8 cellular contexts compared by ENCODE assay signal in genomic region chr1:145055217-145055760, GRCh38. TPM values are rescaled to one million over a fixed set of nuclear protein-coding genes. Genes with fewer than 3 reads are reported as not detected.
DNase-seq lines count a peak whose midpoint lies in the region; ATAC-seq lines count a peak whose summit lies in the region.
"Not testable (repeated sequence)": the region's sequence is repeated elsewhere in the genome, so short reads cannot be mapped to it uniquely, and the experiment has no call there.

No MANE protein-coding gene starts in this region.

- ATAC-seq in GM18520 (IDR thresholded peaks at IDR 0.05; ENCODE audit: unreplicated experiment) (peak; percentile 95), GM19452 (IDR thresholded peaks at IDR 0.05; ENCODE audit: unreplicated experiment) (peak; percentile 97), GM21786 (IDR thresholded peaks at IDR 0.05; ENCODE audit: unreplicated experiment) (peak; percentile 99), HG02981 (IDR thresholded peaks at IDR 0.05; ENCODE audit: unreplicated experiment) (peak; percentile 99), HG03432 (IDR thresholded peaks at IDR 0.05; ENCODE audit: unreplicated experiment) (peak; percentile 99), left cardiac atrium (peak; percentile 62 to 77)
- peak; percentile 90 for ATAC-seq in activated CD4-positive, alpha-beta T cell treated with anti-CD3 and anti-CD28 coated beads for 36 hours
- ATAC-seq in stimulated activated memory B cell treated with anti-CD40 and anti-IgM and Interleukin-4, amounts not matched to agents 10 μg/mL and 1 μg/mL and 100 μg/mL, for 72 hours: peak; percentile 99

- H3K27ac Mint-ChIP-seq in activated CD4-positive, alpha-beta T cell treated with anti-CD3 and anti-CD28 coated beads for 36 hours; stimulated activated memory B cell treated with anti-CD40 and anti-IgM and Interleukin-4, amounts not matched to agents 10 μg/mL and 1 μg/mL and 100 μg/mL, for 72 hours: not testable (repeated sequence)

- POLR2A ChIA-PET in activated CD4-positive, alpha-beta T cell treated with anti-CD3 and anti-CD28 coated beads for 36 hours (lab: Charles Lee): not testable (repeated sequence)

- CTCF ChIA-PET in activated CD4-positive, alpha-beta T cell treated with anti-CD3 and anti-CD28 coated beads for 36 hours (lab: Charles Lee): not testable (repeated sequence)

- H3K27me3 Mint-ChIP-seq in activated CD4-positive, alpha-beta T cell treated with anti-CD3 and anti-CD28 coated beads for 36 hours; stimulated activated memory B cell treated with anti-CD40 and anti-IgM and Interleukin-4, amounts not matched to agents 10 μg/mL and 1 μg/mL and 100 μg/mL, for 72 hours: not testable (repeated sequence)

- not testable (repeated sequence) for DNase-seq in activated CD4-positive, alpha-beta T cell treated with anti-CD3 and anti-CD28 coated beads for 36 hours; left cardiac atrium

- not testable (repeated sequence) for H3K4me1 Mint-ChIP-seq in activated CD4-positive, alpha-beta T cell treated with anti-CD3 and anti-CD28 coated beads for 36 hours; stimulated activated memory B cell treated with anti-CD40 and anti-IgM and Interleukin-4, amounts not matched to agents 10 μg/mL and 1 μg/mL and 100 μg/mL, for 72 hours

- intact Hi-C loops in activated CD4-positive, alpha-beta T cell treated with anti-CD3 and anti-CD28 coated beads for 36 hours (cut with DNase I, micrococcal nuclease); left cardiac atrium (cut with DNase I): not testable (repeated sequence)

- H3K4me3 Mint-ChIP-seq in activated CD4-positive, alpha-beta T cell treated with anti-CD3 and anti-CD28 coated beads for 36 hours; stimulated activated memory B cell treated with anti-CD40 and anti-IgM and Interleukin-4, amounts not matched to agents 10 μg/mL and 1 μg/mL and 100 μg/mL, for 72 hours: not testable (repeated sequence)

- H3K9me3 Mint-ChIP-seq in activated CD4-positive, alpha-beta T cell treated with anti-CD3 and anti-CD28 coated beads for 36 hours (ENCODE audit: low read depth); stimulated activated memory B cell treated with anti-CD40 and anti-IgM and Interleukin-4, amounts not matched to agents 10 μg/mL and 1 μg/mL and 100 μg/mL, for 72 hours: not testable (repeated sequence)

- H3K36me3 Mint-ChIP-seq in activated CD4-positive, alpha-beta T cell treated with anti-CD3 and anti-CD28 coated beads for 36 hours (ENCODE audit: low read depth); stimulated activated memory B cell treated with anti-CD40 and anti-IgM and Interleukin-4, amounts not matched to agents 10 μg/mL and 1 μg/mL and 100 μg/mL, for 72 hours: not testable (repeated sequence)

RNA-seq across cellular contexts. Expression of gene SRGAP2B, which starts 39.8 kb away (rescaled TPM):
- 10 to 100 TPM; 17.4 to 19.8 TPM for total RNA-seq in activated CD4-positive, alpha-beta T cell treated with anti-CD3 and anti-CD28 coated beads for 36 hours
- total RNA-seq in left cardiac atrium: 10 to 100 TPM; 17.7 to 20.6 TPM

RNA-seq across cellular contexts. Expression of gene FAM72D, which starts 40.5 kb away (rescaled TPM):
- total RNA-seq in activated CD4-positive, alpha-beta T cell treated with anti-CD3 and anti-CD28 coated beads for 36 hours: 10 to 100 TPM; 25.9 to 33.0 TPM
- under 1 TPM; 0.09 to 0.13 TPM for total RNA-seq in left cardiac atrium

Comparison
In these comparisons a context has a peak if more than half of its experiments do, and no peak if none do; other contexts are left out.
1. RNA of gene FAM72D, which starts 40.5 kb away (total RNA-seq): 25.9 to 33.0 TPM in activated CD4-positive, alpha-beta T cell treated with anti-CD3 and anti-CD28 coated beads for 36 hours; 0.09 to 0.13 TPM in left cardiac atrium; every median in the first group is over 10 times any median in the second.
2. Peak in every context shown above with its lines, with median percentiles within 50 percentile points of each other: ATAC-seq.